ENCODE assay signal across 8 cellular contexts in the genomic region with DNA sequence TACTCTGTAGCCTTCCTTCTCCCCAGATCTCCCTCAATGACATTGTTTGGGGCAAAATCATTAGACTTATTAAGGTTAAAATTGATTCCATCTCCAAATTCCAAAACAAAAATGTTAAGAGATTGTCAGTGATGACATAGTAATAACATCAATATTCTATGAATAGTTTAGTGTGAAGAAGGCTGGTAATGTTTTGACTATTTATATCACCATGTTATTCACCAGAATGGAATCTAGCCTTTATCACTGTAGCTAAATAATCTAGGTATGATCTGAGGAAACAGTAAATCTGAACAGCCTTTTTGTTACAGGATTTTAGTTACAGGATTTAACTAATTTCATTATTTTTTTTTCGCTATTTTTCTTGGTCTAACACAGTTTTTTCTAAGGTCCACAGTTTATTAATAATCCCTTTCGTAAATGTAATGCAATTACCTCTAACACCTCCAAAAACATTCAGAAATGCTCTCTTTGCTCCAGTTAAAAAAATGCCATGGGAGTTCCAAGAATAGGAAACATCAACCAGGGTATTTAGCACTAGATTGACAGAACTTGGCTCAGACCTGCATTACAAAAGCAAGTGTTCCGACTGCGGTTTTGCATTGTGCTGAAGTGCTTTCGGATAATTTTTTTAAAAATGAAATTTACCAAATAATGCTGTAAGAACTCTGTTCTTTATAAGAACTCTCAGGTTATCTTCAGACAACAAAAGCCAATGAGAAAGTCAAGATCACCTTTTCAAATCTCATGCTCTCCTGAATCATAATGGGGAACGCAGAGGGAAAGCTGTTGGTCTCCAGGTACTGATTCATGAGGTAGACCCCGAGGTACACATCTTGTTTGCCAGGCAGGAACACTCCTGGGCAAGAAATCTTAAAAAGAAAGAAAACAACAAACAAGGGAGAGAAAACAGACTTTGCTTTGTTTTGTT. TPM values are rescaled to one million over a fixed set of nuclear protein-coding genes. Genes with fewer than 3 reads are reported as not detected.
DNase-seq lines count a peak whose midpoint lies in the region; ATAC-seq and TF ChIP-seq lines count a peak whose summit lies in the region.

No MANE protein-coding gene starts in this region.

- intact Hi-C loops in right lobe of liver (cut with DNase I), result loop anchor here in 1 of 2 donors (10.0 kb wide), 1 partner anchor 83 kb away; a partner anchor contains a TSS

- H3K4me3 ChIP-seq in HL-60 (replicated peaks; ENCODE audit: insufficient read depth, low read length), result peak overlapping the region; percentile 68
- peak overlapping the region; percentile 65 to 93 (median 76) for H3K4me3 ChIP-seq in right lobe of liver

- no peaks in the 10 kb centered on the region for H3K9me3 ChIP-seq in right lobe of liver

- no peak for TF ChIP-seq CTCF in HL-60 (IDR thresholded peaks at IDR 0.05; ENCODE audit: insufficient read depth, low read length)
- TF ChIP-seq CTCF in right lobe of liver (IDR thresholded peaks at IDR 0.05), result no peak

- no peaks in the 10 kb centered on the region for H3K36me3 ChIP-seq in right lobe of liver

- no peak overlapping the region for H3K27ac ChIP-seq in HL-60 (replicated peaks)
- peak overlapping the region; percentile 92 to 94 (median 92) for H3K27ac ChIP-seq in right lobe of liver

- TF ChIP-seq POLR2A in right lobe of liver (IDR thresholded peaks at IDR 0.05), result no peak

- peaks cover 0 to 51% (median 14%) of the 10 kb centered on the region in 4 donors for H3K4me1 ChIP-seq in right lobe of liver

- no peak for ATAC-seq in right lobe of liver
- no peak for ATAC-seq in HG03469 (IDR thresholded peaks at IDR 0.05; ENCODE audit: unreplicated experiment)
- no peak for ATAC-seq in GM19328 (IDR thresholded peaks at IDR 0.05; ENCODE audit: unreplicated experiment)

- H3K27me3 ChIP-seq in HL-60 (ENCODE audit: insufficient read depth, poor library complexity, severe bottlenecking) (no peaks in the 10 kb centered on the region), right lobe of liver (no peaks in the 10 kb centered on the region)

- DNase-seq in G401 (ENCODE audit: low spot score) (peak; percentile 48), HL-60 (ENCODE audit: low read depth in 1 of 2, low spot score in 1 of 2) (no peak), astrocyte of the hippocampus (ENCODE audit: low read depth, low spot score) (peak; percentile 73), right lobe of liver (no peak), cortex of kidney (lab: John Stamatoyannopoulos, UW) (no peak), hippocampal formation (lab: John Stamatoyannopoulos, UW) (no peak)

- in situ Hi-C loops in G401 (cut with HindIII; ENCODE audit: low sequenced_read_pairs), result no loop called here

- 28% methylated on average over 7 of the region's 7 CpGs for WGBS in right lobe of liver (ENCODE audit: insufficient coverage, low coverage, low lambda C conversion rate, missing lambda C conversion rate)

RNA-seq across cellular contexts. Expression of a gene that starts 0.7 kb away (rescaled TPM):
- 7.7 and 10.5 TPM in 2 replicates for total RNA-seq in G401 (2014; rRNA removed; shearing (Covaris generic))
- 10 to 100 TPM in 2 of 6 experiments, 1 to 10 TPM in 4; 7.8 to 12.4 (median 9.3) TPM for total RNA-seq in right lobe of liver

RNA-seq across cellular contexts. Expression of a gene that starts 4.8 kb away (rescaled TPM):
- 0.34 and 0.80 TPM in 2 replicates for total RNA-seq in G401 (2014; rRNA removed; shearing (Covaris generic))
- 10 to 100 TPM in 1 of 6 experiments, 1 to 10 TPM in 5; 3.7 to 18.8 (median 5.0) TPM for total RNA-seq in right lobe of liver

RNA-seq across cellular contexts. Expression of a gene that starts 17.9 kb away (rescaled TPM):
- total RNA-seq in G401 (2014; rRNA removed; shearing (Covaris generic)), result 10.7 and 20.7 TPM in 2 replicates
- 10 to 100 TPM; 20.9 to 42.4 (median 30.8) TPM for total RNA-seq in right lobe of liver

Comparison
In these comparisons a context has a peak if more than half of its experiments do, and no peak if none do; other contexts are left out.
1. DNase-seq: peak in G401 (single experiment) and astrocyte of the hippocampus (single experiment); none in HL-60 (0 of 2), right lobe of liver (0 of 3), cortex of kidney (single experiment) and hippocampal formation (0 of 2).